ENCODE assay signal across 1 cellular context in the genomic region with DNA sequence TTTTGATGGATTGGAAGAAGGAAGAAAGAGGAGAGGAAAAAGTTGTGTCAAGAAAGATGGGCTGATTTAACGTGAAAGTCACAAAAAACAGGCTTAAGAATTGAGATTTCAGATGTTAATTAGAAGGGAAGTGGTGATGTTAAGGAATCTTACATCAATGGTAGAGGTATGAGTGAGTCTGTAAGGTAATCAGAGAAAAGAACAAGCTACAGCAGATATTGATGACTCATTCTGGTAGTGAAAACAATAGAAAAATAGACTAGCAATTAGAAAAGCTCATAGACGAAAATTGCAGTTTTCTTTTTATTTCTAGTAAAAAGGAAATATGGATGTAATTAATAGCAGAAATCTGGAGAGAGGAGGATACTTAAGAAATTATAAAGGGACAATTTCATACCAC.
TF ChIP-seq lines count a peak whose summit lies in the region.

No MANE protein-coding gene starts in this region.

TF ChIP-seq in K562, 482 proteins besides CTCF, POLR2A, EP300 and RAD21 (continued from another document):
- TF ChIP-seq, protein P1, sequence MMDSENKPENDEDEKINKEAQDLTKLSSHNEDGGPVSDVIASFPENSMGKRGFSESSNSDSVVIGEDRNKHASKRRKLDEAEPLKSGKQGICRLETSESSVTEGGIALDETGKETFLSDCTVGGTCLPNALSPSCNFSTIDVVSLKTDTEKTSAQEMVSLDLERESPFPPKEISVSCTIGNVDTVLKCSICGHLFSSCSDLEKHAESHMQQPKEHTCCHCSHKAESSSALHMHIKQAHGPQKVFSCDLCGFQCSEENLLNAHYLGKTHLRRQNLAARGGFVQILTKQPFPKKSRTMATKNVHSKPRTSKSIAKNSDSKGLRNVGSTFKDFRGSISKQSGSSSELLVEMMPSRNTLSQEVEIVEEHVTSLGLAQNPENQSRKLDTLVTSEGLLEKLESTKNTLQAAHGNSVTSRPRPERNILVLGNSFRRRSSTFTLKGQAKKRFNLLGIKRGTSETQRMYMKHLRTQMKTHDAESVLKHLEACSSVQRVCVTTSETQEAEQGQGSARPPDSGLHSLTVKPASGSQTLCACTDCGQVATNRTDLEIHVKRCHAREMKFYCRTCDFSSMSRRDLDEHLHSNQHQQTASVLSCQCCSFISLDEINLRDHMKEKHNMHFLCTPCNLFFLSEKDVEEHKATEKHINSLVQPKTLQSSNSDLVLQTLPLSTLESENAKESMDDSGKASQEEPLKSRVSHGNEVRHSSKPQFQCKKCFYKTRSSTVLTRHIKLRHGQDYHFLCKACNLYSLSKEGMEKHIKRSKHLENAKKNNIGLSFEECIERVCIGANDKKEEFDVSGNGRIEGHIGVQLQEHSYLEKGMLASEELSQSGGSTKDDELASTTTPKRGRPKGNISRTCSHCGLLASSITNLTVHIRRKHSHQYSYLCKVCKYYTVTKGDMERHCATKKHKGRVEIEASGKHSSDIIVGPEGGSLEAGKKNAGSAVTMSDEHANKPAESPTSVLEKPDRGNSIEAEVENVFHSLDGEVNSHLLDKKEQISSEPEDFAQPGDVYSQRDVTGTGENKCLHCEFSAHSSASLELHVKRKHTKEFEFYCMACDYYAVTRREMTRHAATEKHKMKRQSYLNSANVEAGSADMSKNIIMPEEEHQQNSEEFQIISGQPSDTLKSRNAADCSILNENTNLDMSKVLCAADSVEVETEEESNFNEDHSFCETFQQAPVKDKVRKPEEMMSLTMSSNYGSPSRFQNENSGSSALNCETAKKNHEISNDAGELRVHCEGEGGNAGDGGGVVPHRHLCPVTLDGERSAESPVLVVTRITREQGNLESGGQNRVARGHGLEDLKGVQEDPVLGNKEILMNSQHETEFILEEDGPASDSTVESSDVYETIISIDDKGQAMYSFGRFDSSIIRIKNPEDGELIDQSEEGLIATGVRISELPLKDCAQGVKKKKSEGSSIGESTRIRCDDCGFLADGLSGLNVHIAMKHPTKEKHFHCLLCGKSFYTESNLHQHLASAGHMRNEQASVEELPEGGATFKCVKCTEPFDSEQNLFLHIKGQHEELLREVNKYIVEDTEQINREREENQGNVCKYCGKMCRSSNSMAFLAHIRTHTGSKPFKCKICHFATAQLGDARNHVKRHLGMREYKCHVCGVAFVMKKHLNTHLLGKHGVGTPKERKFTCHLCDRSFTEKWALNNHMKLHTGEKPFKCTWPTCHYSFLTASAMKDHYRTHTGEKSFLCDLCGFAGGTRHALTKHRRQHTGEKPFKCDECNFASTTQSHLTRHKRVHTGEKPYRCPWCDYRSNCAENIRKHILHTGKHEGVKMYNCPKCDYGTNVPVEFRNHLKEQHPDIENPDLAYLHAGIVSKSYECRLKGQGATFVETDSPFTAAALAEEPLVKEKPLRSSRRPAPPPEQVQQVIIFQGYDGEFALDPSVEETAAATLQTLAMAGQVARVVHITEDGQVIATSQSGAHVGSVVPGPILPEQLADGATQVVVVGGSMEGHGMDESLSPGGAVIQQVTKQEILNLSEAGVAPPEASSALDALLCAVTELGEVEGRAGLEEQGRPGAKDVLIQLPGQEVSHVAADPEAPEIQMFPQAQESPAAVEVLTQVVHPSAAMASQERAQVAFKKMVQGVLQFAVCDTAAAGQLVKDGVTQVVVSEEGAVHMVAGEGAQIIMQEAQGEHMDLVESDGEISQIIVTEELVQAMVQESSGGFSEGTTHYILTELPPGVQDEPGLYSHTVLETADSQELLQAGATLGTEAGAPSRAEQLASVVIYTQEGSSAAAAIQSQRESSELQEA (IDR thresholded peaks at IDR 0.05; ENCODE audit: low read depth), result no peak
- TF ChIP-seq C11orf30 (IDR thresholded peaks at IDR 0.05; ENCODE audit: low read depth) (0 out of 2 replicates have a peak, but pooled peaks have one; percentile 6), SETDB1 (IDR thresholded peaks at IDR 0.05; ENCODE audit: low read length) (no peak), TOE1 (IDR thresholded peaks at IDR 0.05; ENCODE audit: borderline replicate concordance) (no peak), TOE1 (CRISPR knock-in tag; IDR thresholded peaks at IDR 0.05; ENCODE audit: borderline replicate concordance, low read depth) (no peak), STAT5A (IDR thresholded peaks at IDR 0.05; ENCODE audit: borderline replicate concordance, low read length) (no peak), EWSR1 (IDR thresholded peaks at IDR 0.05; ENCODE audit: borderline replicate concordance, low read depth, partially characterized antibody) (no peak)
